Comparison of ENCODE assay signal across 1 cellular context in the genomic region with DNA sequence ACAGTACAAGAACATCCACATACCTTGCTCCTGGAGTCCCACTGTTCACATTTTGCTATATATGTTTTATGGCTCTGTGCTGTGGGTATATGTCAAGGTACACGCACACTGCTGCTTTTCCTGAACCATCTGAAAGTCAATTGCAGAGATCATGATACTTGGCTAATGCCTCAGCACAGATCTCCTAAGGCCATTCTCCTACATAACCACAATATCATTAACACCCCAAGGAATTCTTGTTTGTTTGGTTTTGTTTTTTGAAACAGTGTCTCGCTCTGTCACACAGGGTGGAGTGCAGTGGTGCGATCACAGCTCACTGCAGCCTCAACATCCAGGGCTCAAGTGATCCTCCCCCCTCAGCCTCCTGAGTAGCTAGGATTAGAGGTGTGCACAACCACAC.
TF ChIP-seq lines count a peak whose summit lies in the region.

No MANE protein-coding gene starts in this region.

TF ChIP-seq in WTC11, 78 proteins besides CTCF, POLR2A, EP300 and RAD21 (continued from another document):
- TF ChIP-seq, protein P1, sequence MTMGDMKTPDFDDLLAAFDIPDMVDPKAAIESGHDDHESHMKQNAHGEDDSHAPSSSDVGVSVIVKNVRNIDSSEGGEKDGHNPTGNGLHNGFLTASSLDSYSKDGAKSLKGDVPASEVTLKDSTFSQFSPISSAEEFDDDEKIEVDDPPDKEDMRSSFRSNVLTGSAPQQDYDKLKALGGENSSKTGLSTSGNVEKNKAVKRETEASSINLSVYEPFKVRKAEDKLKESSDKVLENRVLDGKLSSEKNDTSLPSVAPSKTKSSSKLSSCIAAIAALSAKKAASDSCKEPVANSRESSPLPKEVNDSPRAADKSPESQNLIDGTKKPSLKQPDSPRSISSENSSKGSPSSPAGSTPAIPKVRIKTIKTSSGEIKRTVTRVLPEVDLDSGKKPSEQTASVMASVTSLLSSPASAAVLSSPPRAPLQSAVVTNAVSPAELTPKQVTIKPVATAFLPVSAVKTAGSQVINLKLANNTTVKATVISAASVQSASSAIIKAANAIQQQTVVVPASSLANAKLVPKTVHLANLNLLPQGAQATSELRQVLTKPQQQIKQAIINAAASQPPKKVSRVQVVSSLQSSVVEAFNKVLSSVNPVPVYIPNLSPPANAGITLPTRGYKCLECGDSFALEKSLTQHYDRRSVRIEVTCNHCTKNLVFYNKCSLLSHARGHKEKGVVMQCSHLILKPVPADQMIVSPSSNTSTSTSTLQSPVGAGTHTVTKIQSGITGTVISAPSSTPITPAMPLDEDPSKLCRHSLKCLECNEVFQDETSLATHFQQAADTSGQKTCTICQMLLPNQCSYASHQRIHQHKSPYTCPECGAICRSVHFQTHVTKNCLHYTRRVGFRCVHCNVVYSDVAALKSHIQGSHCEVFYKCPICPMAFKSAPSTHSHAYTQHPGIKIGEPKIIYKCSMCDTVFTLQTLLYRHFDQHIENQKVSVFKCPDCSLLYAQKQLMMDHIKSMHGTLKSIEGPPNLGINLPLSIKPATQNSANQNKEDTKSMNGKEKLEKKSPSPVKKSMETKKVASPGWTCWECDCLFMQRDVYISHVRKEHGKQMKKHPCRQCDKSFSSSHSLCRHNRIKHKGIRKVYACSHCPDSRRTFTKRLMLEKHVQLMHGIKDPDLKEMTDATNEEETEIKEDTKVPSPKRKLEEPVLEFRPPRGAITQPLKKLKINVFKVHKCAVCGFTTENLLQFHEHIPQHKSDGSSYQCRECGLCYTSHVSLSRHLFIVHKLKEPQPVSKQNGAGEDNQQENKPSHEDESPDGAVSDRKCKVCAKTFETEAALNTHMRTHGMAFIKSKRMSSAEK (CRISPR knock-in tag; IDR thresholded peaks at IDR 0.05; ENCODE audit: borderline replicate concordance): no peak
- TF ChIP-seq, protein P2, sequence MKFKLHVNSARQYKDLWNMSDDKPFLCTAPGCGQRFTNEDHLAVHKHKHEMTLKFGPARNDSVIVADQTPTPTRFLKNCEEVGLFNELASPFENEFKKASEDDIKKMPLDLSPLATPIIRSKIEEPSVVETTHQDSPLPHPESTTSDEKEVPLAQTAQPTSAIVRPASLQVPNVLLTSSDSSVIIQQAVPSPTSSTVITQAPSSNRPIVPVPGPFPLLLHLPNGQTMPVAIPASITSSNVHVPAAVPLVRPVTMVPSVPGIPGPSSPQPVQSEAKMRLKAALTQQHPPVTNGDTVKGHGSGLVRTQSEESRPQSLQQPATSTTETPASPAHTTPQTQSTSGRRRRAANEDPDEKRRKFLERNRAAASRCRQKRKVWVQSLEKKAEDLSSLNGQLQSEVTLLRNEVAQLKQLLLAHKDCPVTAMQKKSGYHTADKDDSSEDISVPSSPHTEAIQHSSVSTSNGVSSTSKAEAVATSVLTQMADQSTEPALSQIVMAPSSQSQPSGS (CRISPR knock-in tag; IDR thresholded peaks at IDR 0.05; ENCODE audit: borderline replicate concordance, low read depth): no peak
- TF ChIP-seq, protein P3, sequence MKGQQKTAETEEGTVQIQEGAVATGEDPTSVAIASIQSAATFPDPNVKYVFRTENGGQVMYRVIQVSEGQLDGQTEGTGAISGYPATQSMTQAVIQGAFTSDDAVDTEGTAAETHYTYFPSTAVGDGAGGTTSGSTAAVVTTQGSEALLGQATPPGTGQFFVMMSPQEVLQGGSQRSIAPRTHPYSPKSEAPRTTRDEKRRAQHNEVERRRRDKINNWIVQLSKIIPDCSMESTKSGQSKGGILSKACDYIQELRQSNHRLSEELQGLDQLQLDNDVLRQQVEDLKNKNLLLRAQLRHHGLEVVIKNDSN (CRISPR knock-in tag; IDR thresholded peaks at IDR 0.05): no peak
- TF ChIP-seq, protein P4, sequence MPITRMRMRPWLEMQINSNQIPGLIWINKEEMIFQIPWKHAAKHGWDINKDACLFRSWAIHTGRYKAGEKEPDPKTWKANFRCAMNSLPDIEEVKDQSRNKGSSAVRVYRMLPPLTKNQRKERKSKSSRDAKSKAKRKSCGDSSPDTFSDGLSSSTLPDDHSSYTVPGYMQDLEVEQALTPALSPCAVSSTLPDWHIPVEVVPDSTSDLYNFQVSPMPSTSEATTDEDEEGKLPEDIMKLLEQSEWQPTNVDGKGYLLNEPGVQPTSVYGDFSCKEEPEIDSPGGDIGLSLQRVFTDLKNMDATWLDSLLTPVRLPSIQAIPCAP (CRISPR knock-in tag; IDR thresholded peaks at IDR 0.05): no peak
- TF ChIP-seq, protein P5, sequence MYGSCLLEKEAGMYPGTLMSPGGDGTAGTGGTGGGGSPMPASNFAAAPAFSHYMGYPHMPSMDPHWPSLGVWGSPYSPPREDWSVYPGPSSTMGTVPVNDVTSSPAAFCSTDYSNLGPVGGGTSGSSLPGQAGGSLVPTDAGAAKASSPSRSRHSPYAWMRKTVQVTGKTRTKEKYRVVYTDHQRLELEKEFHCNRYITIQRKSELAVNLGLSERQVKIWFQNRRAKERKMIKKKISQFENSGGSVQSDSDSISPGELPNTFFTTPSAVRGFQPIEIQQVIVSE (CRISPR knock-in tag; IDR thresholded peaks at IDR 0.05; ENCODE audit: borderline replicate concordance): no peak
- TF ChIP-seq CBFB (CRISPR knock-in tag; IDR thresholded peaks at IDR 0.05; ENCODE audit: low read depth): no peak
- no peak for TF ChIP-seq CREB1 (CRISPR knock-in tag; IDR thresholded peaks at IDR 0.05)
- no peak for TF ChIP-seq ZBTB21 (CRISPR knock-in tag; IDR thresholded peaks at IDR 0.05; ENCODE audit: borderline replicate concordance)
- TF ChIP-seq ZNF121 (CRISPR knock-in tag; IDR thresholded peaks at IDR 0.05): no peak
- TF ChIP-seq NFYB (CRISPR knock-in tag; conservative IDR thresholded peaks at IDR 0.05; ENCODE audit: low read depth): no peak
- no peak for TF ChIP-seq ZNF219 (CRISPR knock-in tag; IDR thresholded peaks at IDR 0.05; ENCODE audit: borderline replicate concordance)
- no peak for TF ChIP-seq ZNF138 (CRISPR knock-in tag; conservative IDR thresholded peaks at IDR 0.05)
- TF ChIP-seq, protein P6, sequence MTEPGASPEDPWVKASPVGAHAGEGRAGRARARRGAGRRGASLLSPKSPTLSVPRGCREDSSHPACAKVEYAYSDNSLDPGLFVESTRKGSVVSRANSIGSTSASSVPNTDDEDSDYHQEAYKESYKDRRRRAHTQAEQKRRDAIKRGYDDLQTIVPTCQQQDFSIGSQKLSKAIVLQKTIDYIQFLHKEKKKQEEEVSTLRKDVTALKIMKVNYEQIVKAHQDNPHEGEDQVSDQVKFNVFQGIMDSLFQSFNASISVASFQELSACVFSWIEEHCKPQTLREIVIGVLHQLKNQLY (CRISPR knock-in tag; IDR thresholded peaks at IDR 0.05): no peak
- no peak for TF ChIP-seq GABPB1 (CRISPR knock-in tag; IDR thresholded peaks at IDR 0.05)
- TF ChIP-seq JAZF1 (CRISPR knock-in tag; IDR thresholded peaks at IDR 0.05): no peak
- TF ChIP-seq CREM (CRISPR knock-in tag; IDR thresholded peaks at IDR 0.05): no peak
